Comparison of ENCODE assay signal across 1 cellular context in the genomic region with DNA sequence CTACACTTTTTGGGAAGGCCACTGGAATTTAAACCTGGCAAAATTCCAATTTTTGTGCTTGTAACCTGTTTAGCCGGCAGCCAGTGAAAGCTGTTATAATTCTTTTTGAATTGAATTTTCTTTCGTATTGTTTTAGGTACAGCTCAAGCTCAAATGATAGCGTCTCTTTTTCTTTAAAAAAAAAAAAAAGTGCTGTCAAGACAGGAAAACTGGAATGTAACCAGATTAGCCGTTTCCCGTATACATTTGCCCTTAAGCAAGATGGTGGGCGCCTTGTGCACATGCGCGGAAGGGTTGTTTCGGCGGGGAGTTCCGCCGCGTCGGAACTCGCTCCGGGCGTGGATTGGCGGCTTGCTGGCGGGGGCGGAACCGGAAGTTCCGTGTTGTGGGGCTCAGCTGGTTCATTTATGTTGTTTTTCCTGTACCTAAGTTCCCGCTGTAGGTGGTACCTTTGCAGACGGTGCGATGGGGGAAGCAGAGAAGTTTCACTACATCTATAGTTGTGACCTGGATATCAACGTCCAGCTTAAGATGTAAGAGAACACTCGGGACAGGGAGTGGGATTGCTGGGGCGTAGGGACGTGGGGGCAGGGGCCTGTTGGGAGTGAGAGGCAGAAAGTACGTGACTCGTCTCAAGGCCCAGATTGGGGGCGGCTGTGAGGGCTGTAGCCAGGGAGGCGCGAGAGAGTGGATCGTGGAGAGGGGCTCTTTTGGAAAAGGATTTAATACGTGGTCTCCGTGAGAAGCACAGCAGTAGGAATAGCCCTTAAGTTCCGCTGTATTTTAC.
TF ChIP-seq lines count a peak whose summit lies in the region.

TSS of gene PIK3C3 (plus strand) at position 408 of the 787 bp plus-strand sequence. CDS start at position 466, 58 bp downstream.

TF ChIP-seq in HepG2, 621 proteins besides CTCF, POLR2A, EP300 and RAD21 (continued from another document and continues in another):
- TF ChIP-seq, protein P1, sequence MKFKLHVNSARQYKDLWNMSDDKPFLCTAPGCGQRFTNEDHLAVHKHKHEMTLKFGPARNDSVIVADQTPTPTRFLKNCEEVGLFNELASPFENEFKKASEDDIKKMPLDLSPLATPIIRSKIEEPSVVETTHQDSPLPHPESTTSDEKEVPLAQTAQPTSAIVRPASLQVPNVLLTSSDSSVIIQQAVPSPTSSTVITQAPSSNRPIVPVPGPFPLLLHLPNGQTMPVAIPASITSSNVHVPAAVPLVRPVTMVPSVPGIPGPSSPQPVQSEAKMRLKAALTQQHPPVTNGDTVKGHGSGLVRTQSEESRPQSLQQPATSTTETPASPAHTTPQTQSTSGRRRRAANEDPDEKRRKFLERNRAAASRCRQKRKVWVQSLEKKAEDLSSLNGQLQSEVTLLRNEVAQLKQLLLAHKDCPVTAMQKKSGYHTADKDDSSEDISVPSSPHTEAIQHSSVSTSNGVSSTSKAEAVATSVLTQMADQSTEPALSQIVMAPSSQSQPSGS (CRISPR knock-in tag; IDR thresholded peaks at IDR 0.05): no peak
- TF ChIP-seq ZNF34 (CRISPR knock-in tag; IDR thresholded peaks at IDR 0.05; ENCODE audit: borderline replicate concordance) (no peak), DNMT1 (CRISPR knock-in tag; IDR thresholded peaks at IDR 0.05) (no peak), XBP1 (CRISPR knock-in tag; IDR thresholded peaks at IDR 0.05) (no peak), REPIN1 (CRISPR knock-in tag; IDR thresholded peaks at IDR 0.05; ENCODE audit: borderline replicate concordance, low read depth) (no peak), THAP7 (CRISPR knock-in tag; IDR thresholded peaks at IDR 0.05) (no peak), ZNF784 (CRISPR knock-in tag; IDR thresholded peaks at IDR 0.05; ENCODE audit: borderline replicate concordance) (no peak), ZNF30 (CRISPR knock-in tag; IDR thresholded peaks at IDR 0.05) (no peak), SMAD1 (CRISPR knock-in tag; IDR thresholded peaks at IDR 0.05; ENCODE audit: borderline replicate concordance, low read depth) (no peak), RARG (CRISPR knock-in tag; IDR thresholded peaks at IDR 0.05; ENCODE audit: low read depth) (no peak), FOXJ3 (CRISPR knock-in tag; IDR thresholded peaks at IDR 0.05; ENCODE audit: borderline replicate concordance) (0 out of 2 replicates have a peak, but pooled peaks have one; percentile 17)
- TF ChIP-seq, protein P2, sequence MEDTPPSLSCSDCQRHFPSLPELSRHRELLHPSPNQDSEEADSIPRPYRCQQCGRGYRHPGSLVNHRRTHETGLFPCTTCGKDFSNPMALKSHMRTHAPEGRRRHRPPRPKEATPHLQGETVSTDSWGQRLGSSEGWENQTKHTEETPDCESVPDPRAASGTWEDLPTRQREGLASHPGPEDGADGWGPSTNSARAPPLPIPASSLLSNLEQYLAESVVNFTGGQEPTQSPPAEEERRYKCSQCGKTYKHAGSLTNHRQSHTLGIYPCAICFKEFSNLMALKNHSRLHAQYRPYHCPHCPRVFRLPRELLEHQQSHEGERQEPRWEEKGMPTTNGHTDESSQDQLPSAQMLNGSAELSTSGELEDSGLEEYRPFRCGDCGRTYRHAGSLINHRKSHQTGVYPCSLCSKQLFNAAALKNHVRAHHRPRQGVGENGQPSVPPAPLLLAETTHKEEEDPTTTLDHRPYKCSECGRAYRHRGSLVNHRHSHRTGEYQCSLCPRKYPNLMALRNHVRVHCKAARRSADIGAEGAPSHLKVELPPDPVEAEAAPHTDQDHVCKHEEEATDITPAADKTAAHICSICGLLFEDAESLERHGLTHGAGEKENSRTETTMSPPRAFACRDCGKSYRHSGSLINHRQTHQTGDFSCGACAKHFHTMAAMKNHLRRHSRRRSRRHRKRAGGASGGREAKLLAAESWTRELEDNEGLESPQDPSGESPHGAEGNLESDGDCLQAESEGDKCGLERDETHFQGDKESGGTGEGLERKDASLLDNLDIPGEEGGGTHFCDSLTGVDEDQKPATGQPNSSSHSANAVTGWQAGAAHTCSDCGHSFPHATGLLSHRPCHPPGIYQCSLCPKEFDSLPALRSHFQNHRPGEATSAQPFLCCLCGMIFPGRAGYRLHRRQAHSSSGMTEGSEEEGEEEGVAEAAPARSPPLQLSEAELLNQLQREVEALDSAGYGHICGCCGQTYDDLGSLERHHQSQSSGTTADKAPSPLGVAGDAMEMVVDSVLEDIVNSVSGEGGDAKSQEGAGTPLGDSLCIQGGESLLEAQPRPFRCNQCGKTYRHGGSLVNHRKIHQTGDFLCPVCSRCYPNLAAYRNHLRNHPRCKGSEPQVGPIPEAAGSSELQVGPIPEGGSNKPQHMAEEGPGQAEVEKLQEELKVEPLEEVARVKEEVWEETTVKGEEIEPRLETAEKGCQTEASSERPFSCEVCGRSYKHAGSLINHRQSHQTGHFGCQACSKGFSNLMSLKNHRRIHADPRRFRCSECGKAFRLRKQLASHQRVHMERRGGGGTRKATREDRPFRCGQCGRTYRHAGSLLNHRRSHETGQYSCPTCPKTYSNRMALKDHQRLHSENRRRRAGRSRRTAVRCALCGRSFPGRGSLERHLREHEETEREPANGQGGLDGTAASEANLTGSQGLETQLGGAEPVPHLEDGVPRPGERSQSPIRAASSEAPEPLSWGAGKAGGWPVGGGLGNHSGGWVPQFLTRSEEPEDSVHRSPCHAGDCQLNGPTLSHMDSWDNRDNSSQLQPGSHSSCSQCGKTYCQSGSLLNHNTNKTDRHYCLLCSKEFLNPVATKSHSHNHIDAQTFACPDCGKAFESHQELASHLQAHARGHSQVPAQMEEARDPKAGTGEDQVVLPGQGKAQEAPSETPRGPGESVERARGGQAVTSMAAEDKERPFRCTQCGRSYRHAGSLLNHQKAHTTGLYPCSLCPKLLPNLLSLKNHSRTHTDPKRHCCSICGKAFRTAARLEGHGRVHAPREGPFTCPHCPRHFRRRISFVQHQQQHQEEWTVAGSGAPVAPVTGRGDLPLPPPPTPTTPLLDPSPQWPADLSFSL (CRISPR knock-in tag; IDR thresholded peaks at IDR 0.05): no peak
- TF ChIP-seq, protein P3, sequence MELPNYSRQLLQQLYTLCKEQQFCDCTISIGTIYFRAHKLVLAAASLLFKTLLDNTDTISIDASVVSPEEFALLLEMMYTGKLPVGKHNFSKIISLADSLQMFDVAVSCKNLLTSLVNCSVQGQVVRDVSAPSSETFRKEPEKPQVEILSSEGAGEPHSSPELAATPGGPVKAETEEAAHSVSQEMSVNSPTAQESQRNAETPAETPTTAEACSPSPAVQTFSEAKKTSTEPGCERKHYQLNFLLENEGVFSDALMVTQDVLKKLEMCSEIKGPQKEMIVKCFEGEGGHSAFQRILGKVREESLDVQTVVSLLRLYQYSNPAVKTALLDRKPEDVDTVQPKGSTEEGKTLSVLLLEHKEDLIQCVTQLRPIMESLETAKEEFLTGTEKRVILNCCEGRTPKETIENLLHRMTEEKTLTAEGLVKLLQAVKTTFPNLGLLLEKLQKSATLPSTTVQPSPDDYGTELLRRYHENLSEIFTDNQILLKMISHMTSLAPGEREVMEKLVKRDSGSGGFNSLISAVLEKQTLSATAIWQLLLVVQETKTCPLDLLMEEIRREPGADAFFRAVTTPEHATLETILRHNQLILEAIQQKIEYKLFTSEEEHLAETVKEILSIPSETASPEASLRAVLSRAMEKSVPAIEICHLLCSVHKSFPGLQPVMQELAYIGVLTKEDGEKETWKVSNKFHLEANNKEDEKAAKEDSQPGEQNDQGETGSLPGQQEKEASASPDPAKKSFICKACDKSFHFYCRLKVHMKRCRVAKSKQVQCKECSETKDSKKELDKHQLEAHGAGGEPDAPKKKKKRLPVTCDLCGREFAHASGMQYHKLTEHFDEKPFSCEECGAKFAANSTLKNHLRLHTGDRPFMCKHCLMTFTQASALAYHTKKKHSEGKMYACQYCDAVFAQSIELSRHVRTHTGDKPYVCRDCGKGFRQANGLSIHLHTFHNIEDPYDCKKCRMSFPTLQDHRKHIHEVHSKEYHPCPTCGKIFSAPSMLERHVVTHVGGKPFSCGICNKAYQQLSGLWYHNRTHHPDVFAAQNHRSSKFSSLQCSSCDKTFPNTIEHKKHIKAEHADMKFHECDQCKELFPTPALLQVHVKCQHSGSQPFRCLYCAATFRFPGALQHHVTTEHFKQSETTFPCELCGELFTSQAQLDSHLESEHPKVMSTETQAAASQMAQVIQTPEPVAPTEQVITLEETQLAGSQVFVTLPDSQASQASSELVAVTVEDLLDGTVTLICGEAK (IDR thresholded peaks at IDR 0.05): peak; percentile 57
- TF ChIP-seq, protein P3 (CRISPR knock-in tag; IDR thresholded peaks at IDR 0.05): no peak
- TF ChIP-seq, protein P4, sequence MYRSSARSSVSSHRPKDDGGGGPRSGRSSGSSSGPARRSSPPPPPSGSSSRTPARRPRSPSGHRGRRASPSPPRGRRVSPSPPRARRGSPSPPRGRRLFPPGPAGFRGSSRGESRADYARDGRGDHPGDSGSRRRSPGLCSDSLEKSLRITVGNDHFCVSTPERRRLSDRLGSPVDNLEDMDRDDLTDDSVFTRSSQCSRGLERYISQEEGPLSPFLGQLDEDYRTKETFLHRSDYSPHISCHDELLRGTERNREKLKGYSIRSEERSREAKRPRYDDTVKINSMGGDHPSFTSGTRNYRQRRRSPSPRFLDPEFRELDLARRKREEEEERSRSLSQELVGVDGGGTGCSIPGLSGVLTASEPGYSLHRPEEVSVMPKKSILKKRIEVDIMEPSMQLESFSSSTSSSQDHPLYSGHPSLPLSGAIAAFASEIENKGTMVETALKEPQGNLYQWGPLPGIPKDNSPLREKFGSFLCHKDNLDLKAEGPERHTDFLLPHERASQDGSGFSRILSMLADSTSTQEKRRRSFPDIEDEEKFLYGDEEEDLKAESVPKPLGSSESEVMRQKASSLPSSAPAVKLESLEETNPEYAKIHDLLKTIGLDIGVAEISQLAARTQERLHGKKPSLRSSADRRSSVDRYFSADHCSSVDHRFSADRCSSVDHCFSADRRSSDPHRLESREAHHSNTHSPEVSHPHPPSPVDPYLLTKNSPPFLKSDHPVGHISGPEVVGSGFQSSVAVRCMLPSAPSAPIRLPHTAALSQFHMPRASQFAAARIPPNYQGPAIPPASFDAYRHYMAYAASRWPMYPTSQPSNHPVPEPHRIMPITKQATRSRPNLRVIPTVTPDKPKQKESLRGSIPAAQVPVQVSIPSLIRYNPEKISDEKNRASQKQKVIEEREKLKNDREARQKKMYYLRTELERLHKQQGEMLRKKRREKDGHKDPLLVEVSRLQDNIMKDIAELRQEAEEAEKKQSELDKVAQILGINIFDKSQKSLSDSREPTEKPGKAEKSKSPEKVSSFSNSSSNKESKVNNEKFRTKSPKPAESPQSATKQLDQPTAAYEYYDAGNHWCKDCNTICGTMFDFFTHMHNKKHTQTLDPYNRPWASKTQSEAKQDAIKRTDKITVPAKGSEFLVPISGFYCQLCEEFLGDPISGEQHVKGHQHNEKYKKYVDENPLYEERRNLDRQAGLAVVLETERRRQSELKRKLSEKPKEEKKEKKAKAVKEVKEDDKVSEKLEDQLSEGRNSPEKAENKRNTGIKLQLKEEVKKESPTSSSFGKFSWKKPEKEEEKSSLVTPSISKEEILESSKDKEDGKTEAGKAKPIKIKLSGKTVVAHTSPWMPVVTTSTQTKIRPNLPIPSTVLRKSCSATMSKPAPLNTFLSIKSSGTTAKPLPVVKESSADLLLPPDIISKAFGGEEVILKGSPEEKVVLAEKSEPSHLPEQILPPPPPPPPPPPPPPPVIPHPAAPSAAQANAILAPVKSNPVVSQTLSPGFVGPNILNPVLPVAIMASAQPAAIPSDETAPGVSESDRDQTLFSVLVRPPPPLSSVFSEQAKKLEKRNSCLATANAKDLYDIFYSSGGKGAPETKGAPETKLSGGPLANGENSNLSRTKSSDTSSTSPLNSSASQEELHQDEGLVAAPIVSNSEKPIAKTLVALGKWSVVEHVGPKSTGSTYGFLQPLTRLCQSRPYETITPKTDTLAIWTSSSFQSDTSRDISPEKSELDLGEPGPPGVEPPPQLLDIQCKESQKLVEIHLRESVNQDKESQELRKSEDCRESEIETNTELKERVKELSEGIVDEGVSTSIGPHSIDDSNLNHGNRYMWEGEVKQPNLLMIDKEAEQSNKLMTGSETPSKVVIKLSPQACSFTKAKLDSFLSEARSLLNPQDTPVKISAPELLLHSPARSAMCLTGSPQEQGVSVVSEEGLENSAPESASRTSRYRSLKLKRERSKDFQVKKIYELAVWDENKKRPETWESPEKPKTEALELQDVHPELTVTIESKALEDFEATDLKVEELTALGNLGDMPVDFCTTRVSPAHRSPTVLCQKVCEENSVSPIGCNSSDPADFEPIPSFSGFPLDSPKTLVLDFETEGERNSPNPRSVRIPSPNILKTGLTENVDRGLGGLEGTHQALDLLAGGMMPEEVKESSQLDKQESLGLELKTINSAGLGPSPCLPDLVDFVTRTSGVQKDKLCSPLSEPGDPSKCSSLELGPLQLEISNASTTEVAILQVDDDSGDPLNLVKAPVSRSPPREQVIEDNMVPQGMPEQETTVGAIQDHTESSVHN (CRISPR knock-in tag; IDR thresholded peaks at IDR 0.05): no peak
